Comparison of ENCODE assay signal across 1 cellular context in the genomic region with DNA sequence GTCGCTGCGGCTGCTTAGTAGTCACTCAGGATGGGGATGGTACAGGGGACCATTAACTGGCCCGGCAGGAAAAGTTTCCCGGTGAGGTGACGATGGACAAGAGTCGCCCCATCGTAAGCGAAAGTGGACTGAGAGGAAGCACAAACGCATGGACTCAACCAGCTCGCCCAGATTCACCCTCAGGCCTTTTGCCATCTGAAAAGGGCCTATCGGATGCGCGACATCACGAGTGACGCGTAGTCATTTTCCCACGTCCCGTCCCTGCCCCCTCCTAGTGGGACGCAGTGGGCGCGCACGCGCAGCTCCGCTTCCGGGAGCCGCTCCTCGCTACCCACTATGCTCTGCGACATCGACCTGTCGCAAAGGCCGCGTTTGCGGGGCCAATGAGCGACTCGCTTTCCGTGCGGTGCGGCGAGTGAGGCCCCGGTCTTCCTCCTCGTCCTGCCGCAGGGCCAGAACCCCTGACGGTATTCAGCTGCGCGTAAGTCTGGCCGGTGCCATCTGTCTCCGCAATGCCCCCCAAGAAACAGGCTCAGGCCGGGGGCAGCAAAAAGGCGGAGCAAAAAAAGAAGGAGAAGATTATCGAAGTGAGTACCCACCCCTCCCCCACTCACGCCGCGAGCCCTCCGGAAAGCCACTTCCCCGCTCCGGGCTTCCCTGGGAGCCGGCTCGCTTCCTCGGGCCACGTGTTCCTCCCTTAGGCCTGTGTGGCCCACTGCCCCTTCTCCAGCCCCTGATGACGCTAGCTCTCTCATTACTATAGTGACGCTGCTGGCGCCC.
A peak's percentile ranks its signal among the peaks of the same experiment; 100 is the strongest.
TF ChIP-seq lines count a peak whose summit lies in the region.

ZC3H15 (plus strand) TSS at position 390 of the 780 bp plus-strand sequence; CDS start at position 513, 123 bp downstream.

TF ChIP-seq in K562, 482 proteins besides CTCF, POLR2A, EP300 and RAD21 (continued from another document and continues in another):
- TF ChIP-seq SIRT6 (IDR thresholded peaks at IDR 0.05; ENCODE audit: low read depth, low read length) (no peak), ETV5 (CRISPR knock-in tag; IDR thresholded peaks at IDR 0.05; ENCODE audit: low read depth) (no peak; the same call in 1 of the 2 replicates), ZNF561 (CRISPR knock-in tag; conservative IDR thresholded peaks at IDR 0.05) (no peak), ZNF384 (IDR thresholded peaks at IDR 0.05; ENCODE audit: low read depth, low read length) (no peak), ESRRB (CRISPR knock-in tag; IDR thresholded peaks at IDR 0.05; ENCODE audit: borderline replicate concordance) (no peak), THRA (IDR thresholded peaks at IDR 0.05) (no peak), ZNF232 (CRISPR knock-in tag; IDR thresholded peaks at IDR 0.05) (no peak), ZNF584 (CRISPR knock-in tag; IDR thresholded peaks at IDR 0.05; ENCODE audit: low read depth) (no peak), ZNF217 (CRISPR knock-in tag; IDR thresholded peaks at IDR 0.05) (no peak), MED1 (CRISPR knock-in tag; IDR thresholded peaks at IDR 0.05; ENCODE audit: borderline replicate concordance) (no peak), NCOA4 (IDR thresholded peaks at IDR 0.05; ENCODE audit: partially characterized antibody) (no peak), PRMT5 (CRISPR knock-in tag; IDR thresholded peaks at IDR 0.05) (no peak), CBX8 (IDR thresholded peaks at IDR 0.05; ENCODE audit: borderline replicate concordance, extremely low read depth, low read depth, low read length, poor library complexity, severe bottlenecking) (no peak), HLTF (IDR thresholded peaks at IDR 0.05) (no peak), MTA2 (IDR thresholded peaks at IDR 0.05; ENCODE audit: low read depth) (no peak), NR4A1 (CRISPR knock-in tag; IDR thresholded peaks at IDR 0.05) (no peak), NR4A1 (tag; IDR thresholded peaks at IDR 0.05) (peak; percentile 49; the same call in 1 of the 2 replicates), YY1 (IDR thresholded peaks at IDR 0.05; ENCODE audit: borderline replicate concordance in 1 of 3, control insufficient read depth in 1 of 3, extremely low read depth in 1 of 3, insufficient read depth in 3 of 3, insufficient read length in 1 of 3, insufficient replicate concordance in 2 of 3, low read depth in 1 of 3, low read length in 2 of 3) (peak; percentile 13 to 74 (median 63)), TAF9B (IDR thresholded peaks at IDR 0.05; ENCODE audit: partially characterized antibody) (peak; percentile 94), NFYB (IDR thresholded peaks at IDR 0.05; ENCODE audit: extremely low read depth, insufficient read length) (peak; percentile 6), POLR3G (IDR thresholded peaks at IDR 0.05; ENCODE audit: extremely low read depth, insufficient read length, insufficient replicate concordance) (no peak), NCOR1 (IDR thresholded peaks at IDR 0.05) (no peak), ZNF764 (CRISPR knock-in tag; IDR thresholded peaks at IDR 0.05; ENCODE audit: low read depth) (no peak), FOSL1 (tag; conservative IDR thresholded peaks at IDR 0.05) (peak; percentile 29), SMARCB1 (IDR thresholded peaks at IDR 0.05; ENCODE audit: insufficient read length, low read depth) (no peak), SAFB2 (IDR thresholded peaks at IDR 0.05; ENCODE audit: borderline replicate concordance, low read depth, low read length, severe bottlenecking) (no peak), FOXM1 (IDR thresholded peaks at IDR 0.05; ENCODE audit: low read depth) (no peak), FOXM1 (CRISPR knock-in tag; IDR thresholded peaks at IDR 0.05; ENCODE audit: low read depth) (no peak), KAT7 (CRISPR knock-in tag; IDR thresholded peaks at IDR 0.05; ENCODE audit: borderline replicate concordance) (peak; percentile 97), HINFP (tag; conservative IDR thresholded peaks at IDR 0.05; ENCODE audit: low read depth) (no peak)
- TF ChIP-seq, protein P1, sequence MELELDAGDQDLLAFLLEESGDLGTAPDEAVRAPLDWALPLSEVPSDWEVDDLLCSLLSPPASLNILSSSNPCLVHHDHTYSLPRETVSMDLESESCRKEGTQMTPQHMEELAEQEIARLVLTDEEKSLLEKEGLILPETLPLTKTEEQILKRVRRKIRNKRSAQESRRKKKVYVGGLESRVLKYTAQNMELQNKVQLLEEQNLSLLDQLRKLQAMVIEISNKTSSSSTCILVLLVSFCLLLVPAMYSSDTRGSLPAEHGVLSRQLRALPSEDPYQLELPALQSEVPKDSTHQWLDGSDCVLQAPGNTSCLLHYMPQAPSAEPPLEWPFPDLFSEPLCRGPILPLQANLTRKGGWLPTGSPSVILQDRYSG (tag; conservative IDR thresholded peaks at IDR 0.05; ENCODE audit: low read depth) = 0 out of 2 replicates have a peak, but pooled peaks have one; percentile 30
- TF ChIP-seq, protein P2, sequence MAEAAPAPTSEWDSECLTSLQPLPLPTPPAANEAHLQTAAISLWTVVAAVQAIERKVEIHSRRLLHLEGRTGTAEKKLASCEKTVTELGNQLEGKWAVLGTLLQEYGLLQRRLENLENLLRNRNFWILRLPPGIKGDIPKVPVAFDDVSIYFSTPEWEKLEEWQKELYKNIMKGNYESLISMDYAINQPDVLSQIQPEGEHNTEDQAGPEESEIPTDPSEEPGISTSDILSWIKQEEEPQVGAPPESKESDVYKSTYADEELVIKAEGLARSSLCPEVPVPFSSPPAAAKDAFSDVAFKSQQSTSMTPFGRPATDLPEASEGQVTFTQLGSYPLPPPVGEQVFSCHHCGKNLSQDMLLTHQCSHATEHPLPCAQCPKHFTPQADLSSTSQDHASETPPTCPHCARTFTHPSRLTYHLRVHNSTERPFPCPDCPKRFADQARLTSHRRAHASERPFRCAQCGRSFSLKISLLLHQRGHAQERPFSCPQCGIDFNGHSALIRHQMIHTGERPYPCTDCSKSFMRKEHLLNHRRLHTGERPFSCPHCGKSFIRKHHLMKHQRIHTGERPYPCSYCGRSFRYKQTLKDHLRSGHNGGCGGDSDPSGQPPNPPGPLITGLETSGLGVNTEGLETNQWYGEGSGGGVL (CRISPR knock-in tag; IDR thresholded peaks at IDR 0.05) = no peak
- TF ChIP-seq, protein P3, sequence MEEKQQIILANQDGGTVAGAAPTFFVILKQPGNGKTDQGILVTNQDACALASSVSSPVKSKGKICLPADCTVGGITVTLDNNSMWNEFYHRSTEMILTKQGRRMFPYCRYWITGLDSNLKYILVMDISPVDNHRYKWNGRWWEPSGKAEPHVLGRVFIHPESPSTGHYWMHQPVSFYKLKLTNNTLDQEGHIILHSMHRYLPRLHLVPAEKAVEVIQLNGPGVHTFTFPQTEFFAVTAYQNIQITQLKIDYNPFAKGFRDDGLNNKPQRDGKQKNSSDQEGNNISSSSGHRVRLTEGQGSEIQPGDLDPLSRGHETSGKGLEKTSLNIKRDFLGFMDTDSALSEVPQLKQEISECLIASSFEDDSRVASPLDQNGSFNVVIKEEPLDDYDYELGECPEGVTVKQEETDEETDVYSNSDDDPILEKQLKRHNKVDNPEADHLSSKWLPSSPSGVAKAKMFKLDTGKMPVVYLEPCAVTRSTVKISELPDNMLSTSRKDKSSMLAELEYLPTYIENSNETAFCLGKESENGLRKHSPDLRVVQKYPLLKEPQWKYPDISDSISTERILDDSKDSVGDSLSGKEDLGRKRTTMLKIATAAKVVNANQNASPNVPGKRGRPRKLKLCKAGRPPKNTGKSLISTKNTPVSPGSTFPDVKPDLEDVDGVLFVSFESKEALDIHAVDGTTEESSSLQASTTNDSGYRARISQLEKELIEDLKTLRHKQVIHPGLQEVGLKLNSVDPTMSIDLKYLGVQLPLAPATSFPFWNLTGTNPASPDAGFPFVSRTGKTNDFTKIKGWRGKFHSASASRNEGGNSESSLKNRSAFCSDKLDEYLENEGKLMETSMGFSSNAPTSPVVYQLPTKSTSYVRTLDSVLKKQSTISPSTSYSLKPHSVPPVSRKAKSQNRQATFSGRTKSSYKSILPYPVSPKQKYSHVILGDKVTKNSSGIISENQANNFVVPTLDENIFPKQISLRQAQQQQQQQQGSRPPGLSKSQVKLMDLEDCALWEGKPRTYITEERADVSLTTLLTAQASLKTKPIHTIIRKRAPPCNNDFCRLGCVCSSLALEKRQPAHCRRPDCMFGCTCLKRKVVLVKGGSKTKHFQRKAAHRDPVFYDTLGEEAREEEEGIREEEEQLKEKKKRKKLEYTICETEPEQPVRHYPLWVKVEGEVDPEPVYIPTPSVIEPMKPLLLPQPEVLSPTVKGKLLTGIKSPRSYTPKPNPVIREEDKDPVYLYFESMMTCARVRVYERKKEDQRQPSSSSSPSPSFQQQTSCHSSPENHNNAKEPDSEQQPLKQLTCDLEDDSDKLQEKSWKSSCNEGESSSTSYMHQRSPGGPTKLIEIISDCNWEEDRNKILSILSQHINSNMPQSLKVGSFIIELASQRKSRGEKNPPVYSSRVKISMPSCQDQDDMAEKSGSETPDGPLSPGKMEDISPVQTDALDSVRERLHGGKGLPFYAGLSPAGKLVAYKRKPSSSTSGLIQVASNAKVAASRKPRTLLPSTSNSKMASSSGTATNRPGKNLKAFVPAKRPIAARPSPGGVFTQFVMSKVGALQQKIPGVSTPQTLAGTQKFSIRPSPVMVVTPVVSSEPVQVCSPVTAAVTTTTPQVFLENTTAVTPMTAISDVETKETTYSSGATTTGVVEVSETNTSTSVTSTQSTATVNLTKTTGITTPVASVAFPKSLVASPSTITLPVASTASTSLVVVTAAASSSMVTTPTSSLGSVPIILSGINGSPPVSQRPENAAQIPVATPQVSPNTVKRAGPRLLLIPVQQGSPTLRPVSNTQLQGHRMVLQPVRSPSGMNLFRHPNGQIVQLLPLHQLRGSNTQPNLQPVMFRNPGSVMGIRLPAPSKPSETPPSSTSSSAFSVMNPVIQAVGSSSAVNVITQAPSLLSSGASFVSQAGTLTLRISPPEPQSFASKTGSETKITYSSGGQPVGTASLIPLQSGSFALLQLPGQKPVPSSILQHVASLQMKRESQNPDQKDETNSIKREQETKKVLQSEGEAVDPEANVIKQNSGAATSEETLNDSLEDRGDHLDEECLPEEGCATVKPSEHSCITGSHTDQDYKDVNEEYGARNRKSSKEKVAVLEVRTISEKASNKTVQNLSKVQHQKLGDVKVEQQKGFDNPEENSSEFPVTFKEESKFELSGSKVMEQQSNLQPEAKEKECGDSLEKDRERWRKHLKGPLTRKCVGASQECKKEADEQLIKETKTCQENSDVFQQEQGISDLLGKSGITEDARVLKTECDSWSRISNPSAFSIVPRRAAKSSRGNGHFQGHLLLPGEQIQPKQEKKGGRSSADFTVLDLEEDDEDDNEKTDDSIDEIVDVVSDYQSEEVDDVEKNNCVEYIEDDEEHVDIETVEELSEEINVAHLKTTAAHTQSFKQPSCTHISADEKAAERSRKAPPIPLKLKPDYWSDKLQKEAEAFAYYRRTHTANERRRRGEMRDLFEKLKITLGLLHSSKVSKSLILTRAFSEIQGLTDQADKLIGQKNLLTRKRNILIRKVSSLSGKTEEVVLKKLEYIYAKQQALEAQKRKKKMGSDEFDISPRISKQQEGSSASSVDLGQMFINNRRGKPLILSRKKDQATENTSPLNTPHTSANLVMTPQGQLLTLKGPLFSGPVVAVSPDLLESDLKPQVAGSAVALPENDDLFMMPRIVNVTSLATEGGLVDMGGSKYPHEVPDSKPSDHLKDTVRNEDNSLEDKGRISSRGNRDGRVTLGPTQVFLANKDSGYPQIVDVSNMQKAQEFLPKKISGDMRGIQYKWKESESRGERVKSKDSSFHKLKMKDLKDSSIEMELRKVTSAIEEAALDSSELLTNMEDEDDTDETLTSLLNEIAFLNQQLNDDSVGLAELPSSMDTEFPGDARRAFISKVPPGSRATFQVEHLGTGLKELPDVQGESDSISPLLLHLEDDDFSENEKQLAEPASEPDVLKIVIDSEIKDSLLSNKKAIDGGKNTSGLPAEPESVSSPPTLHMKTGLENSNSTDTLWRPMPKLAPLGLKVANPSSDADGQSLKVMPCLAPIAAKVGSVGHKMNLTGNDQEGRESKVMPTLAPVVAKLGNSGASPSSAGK (IDR thresholded peaks at IDR 0.05) = peak; percentile 48; the same call in 1 of the 2 replicates
- TF ChIP-seq, protein P4, sequence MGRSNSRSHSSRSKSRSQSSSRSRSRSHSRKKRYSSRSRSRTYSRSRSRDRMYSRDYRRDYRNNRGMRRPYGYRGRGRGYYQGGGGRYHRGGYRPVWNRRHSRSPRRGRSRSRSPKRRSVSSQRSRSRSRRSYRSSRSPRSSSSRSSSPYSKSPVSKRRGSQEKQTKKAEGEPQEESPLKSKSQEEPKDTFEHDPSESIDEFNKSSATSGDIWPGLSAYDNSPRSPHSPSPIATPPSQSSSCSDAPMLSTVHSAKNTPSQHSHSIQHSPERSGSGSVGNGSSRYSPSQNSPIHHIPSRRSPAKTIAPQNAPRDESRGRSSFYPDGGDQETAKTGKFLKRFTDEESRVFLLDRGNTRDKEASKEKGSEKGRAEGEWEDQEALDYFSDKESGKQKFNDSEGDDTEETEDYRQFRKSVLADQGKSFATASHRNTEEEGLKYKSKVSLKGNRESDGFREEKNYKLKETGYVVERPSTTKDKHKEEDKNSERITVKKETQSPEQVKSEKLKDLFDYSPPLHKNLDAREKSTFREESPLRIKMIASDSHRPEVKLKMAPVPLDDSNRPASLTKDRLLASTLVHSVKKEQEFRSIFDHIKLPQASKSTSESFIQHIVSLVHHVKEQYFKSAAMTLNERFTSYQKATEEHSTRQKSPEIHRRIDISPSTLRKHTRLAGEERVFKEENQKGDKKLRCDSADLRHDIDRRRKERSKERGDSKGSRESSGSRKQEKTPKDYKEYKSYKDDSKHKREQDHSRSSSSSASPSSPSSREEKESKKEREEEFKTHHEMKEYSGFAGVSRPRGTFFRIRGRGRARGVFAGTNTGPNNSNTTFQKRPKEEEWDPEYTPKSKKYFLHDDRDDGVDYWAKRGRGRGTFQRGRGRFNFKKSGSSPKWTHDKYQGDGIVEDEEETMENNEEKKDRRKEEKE (IDR thresholded peaks at IDR 0.05; ENCODE audit: borderline replicate concordance in 1 of 2, control insufficient read depth in 1 of 2, low read depth in 2 of 2, low read length in 1 of 2) = no peak
- TF ChIP-seq, protein P5, sequence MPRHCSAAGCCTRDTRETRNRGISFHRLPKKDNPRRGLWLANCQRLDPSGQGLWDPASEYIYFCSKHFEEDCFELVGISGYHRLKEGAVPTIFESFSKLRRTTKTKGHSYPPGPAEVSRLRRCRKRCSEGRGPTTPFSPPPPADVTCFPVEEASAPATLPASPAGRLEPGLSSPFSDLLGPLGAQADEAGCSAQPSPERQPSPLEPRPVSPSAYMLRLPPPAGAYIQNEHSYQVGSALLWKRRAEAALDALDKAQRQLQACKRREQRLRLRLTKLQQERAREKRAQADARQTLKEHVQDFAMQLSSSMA (CRISPR knock-in tag; IDR thresholded peaks at IDR 0.05) = no peak
